In the genomic region with DNA sequence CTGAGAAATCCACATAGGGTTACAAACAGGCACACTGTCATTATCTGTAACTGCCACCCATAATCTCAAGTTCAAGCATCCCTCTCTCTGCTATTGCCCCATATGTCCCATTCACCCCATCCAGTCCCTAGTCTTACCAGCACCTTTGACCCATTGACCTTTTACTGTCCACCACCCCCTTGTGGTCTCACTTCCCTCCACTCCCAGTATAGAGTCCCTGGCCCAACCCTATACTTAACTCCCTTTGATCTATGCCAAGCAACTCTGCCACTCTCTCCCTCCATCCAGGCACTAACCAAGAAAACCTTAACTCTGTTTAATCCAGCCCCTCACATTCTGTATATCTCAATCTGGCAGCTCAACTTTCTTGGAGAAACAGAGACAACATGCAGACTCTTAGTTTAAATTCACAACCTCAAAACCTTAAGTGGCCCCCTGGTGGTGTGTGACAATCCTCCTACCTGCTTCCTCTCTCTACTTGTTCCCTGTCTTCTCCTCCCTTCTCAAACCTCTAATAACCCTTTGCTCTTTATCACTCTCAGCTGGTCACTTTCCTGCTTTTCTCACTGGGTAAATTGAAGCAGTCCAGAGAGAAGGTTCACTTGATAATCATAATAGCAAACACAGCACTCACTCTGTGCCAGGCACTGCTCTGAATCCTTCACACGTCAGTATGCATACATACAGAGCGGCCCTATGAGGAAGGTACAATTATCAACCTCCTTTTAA, we compare ENCODE assay signal across 8 cellular contexts.
DNase-seq lines count a peak whose midpoint lies in the region; ATAC-seq and TF ChIP-seq lines count a peak whose summit lies in the region.

No MANE protein-coding gene starts in this region.

- no peak overlapping the region for H3K4me3 Mint-ChIP-seq in naive thymus-derived CD8-positive, alpha-beta T cell

- peaks cover 0 to 2% (median 0%) of the 10 kb centered on the region in 5 donors for H3K27me3 Mint-ChIP-seq in naive thymus-derived CD8-positive, alpha-beta T cell

- no peak overlapping the region for H3K4me3 ChIP-seq in H7 (ENCODE audit: insufficient read depth, low read depth, low read length)

- H3K27me3 ChIP-seq in H7 (ENCODE audit: control insufficient read depth, insufficient read depth, low read length): no peaks in the 10 kb centered on the region

- no peak overlapping the region for H3K27ac Mint-ChIP-seq in naive thymus-derived CD8-positive, alpha-beta T cell

- no peaks in the 10 kb centered on the region for H3K36me3 Mint-ChIP-seq in naive thymus-derived CD8-positive, alpha-beta T cell

- peaks cover 4% of the 10 kb centered on the region for H3K36me3 ChIP-seq in H7 (replicated peaks; ENCODE audit: control insufficient read depth, insufficient read depth, low read length)

- peak; percentile 33 for TF ChIP-seq CTCF in GM10248 (IDR thresholded peaks at IDR 0.05; ENCODE audit: control extremely low read depth, extremely low read depth, low read depth, missing control alignments)

- POLR2A ChIA-PET in GM10248 (lab: Yijun Ruan, JAX): no interaction called here
- POLR2A ChIA-PET in naive thymus-derived CD8-positive, alpha-beta T cell (lab: Charles Lee): no interaction called here

- ATAC-seq in HG03159 (IDR thresholded peaks at IDR 0.05; ENCODE audit: unreplicated experiment): peak; percentile 59
- ATAC-seq in naive thymus-derived CD8-positive, alpha-beta T cell: peak in 1 of 2 donors; percentile 30

- peaks cover 0 to 4% (median 0%) of the 10 kb centered on the region in 9 donors for H3K9me3 Mint-ChIP-seq in naive thymus-derived CD8-positive, alpha-beta T cell

- H3K4me1 Mint-ChIP-seq in naive thymus-derived CD8-positive, alpha-beta T cell: no peaks in the 10 kb centered on the region

- DNase-seq in GM10248 (ENCODE audit: extremely low spot score) (peak; percentile 31), NCI-H2029 treated with DMSO at 0.1 percent for 48 hours (lab: John Stamatoyannopoulos, UW) (no peak), NCI-H446 treated with DMSO at 0.1 percent for 48 hours (lab: John Stamatoyannopoulos, UW) (no peak), OCI-M2 (lab: John Stamatoyannopoulos, UW; ENCODE audit: unreplicated experiment) (no peak), H7 (no peak)
- DNase-seq in activated CD4-positive, alpha-beta T cell treated with anti-CD3 and anti-CD28 coated beads, Interleukin-2, amount 50 U/mL, for 1 hour: peak; percentile 23
- DNase-seq in naive thymus-derived CD8-positive, alpha-beta T cell: peak in 7 of 10 donors; percentile 7 to 30 (median 10)

- CTCF ChIA-PET in GM10248 (lab: Yijun Ruan, JAX): interaction anchor here (0.6 to 2.6 kb wide), 14 partner anchors 9 to 926 kb away, joined by 3 to 12 read pairs (median 3); partner anchors contain the start of gene STT3B

Comparison
In these comparisons a context has a peak if more than half of its experiments do, and no peak if none do; other contexts are left out.
1. DNase-seq: peak in GM10248 (single experiment), activated CD4-positive, alpha-beta T cell treated with anti-CD3 and anti-CD28 coated beads, Interleukin-2, amount 50 U/mL, for 1 hour (single experiment) and naive thymus-derived CD8-positive, alpha-beta T cell (7 of 10); none in NCI-H2029 treated with DMSO at 0.1 percent for 48 hours (single experiment), NCI-H446 treated with DMSO at 0.1 percent for 48 hours (single experiment), OCI-M2 (single experiment) and H7 (single experiment).